In genomic region chr15:71288348-71288955, GRCh38 we compare ENCODE assay signal across 14 cellular contexts.
DNase-seq lines count a peak whose midpoint lies in the region; ATAC-seq and TF ChIP-seq lines count a peak whose summit lies in the region.
"Had no signal": no experiment of that assay in that cellular context is flagged by ENCODE, and none has a peak within 500 bp of the region (broad histone marks: within the 10 kb centered on the region; RNA-seq: fewer than 3 reads in every experiment).

No MANE protein-coding gene starts in this region.

- H3K36me3 Mint-ChIP-seq in MCF 10A (ENCODE audit: insufficient read depth, unreplicated experiment), result no peaks in the 10 kb centered on the region
- H3K36me3 Mint-ChIP-seq: CD4-positive, CD25-positive, alpha-beta regulatory T cell had no signal

- H3K9me3 Mint-ChIP-seq in MCF 10A (ENCODE audit: unreplicated experiment), result peaks cover 8% of the 10 kb centered on the region

- TF ChIP-seq POLR2A in breast epithelium (IDR thresholded peaks at IDR 0.05), result no peak

- H3K4me3 ChIP-seq in breast epithelium (no peak overlapping the region), adipocyte (ENCODE audit: low read length) (no peak overlapping the region), GM23248 (no peak overlapping the region)
- H3K4me3 ChIP-seq: SK-N-MC had no signal

- H3K9me2 ChIP-seq in GM23248 (ENCODE audit: insufficient read depth), result no peaks in the 10 kb centered on the region

- no peaks in the 10 kb centered on the region for H3K36me3 ChIP-seq in breast epithelium
- H3K36me3 ChIP-seq in adipocyte (ENCODE audit: control insufficient read depth, insufficient read depth, low read length, severe bottlenecking), result no peaks in the 10 kb centered on the region
- H3K36me3 ChIP-seq in GM23248 (ENCODE audit: low read depth), result peaks cover 3% of the 10 kb centered on the region; the same call in 1 of the 2 replicates

- POLR2A ChIA-PET in MCF 10A (lab: Yijun Ruan, JAX), result no interaction called here

- no peak overlapping the region for H2AFZ ChIP-seq in GM23248

- in situ Hi-C loops in GM23248 (cut with MboI), result no loop called here

- H3K9ac ChIP-seq in adipocyte (ENCODE audit: low read length) (no peak overlapping the region), GM23248 (no peak overlapping the region)

- no peaks in the 10 kb centered on the region for H3K27me3 Mint-ChIP-seq in MCF 10A (ENCODE audit: insufficient read depth, unreplicated experiment)

- no peaks in the 10 kb centered on the region for H3F3A ChIP-seq in GM23248 (ENCODE audit: insufficient read depth)

- ATAC-seq in GM19328 (IDR thresholded peaks at IDR 0.05; ENCODE audit: unreplicated experiment), result no peak
- ATAC-seq: HepG2 had no signal

- no peaks in the 10 kb centered on the region for H3K79me2 ChIP-seq in GM23248 (ENCODE audit: insufficient read depth)

- H3K4me1 Mint-ChIP-seq in MCF 10A (ENCODE audit: insufficient read depth, unreplicated experiment), result peaks cover 11% of the 10 kb centered on the region

- WGBS in GM23248 (ENCODE audit: low coverage in 1 of 2, low lambda C conversion rate in 2 of 2, missing lambda C conversion rate in 2 of 2), 2 experiments, result 81 to 85% methylated on average over 5 of the region's 5 CpGs

- H3K9me3 ChIP-seq in breast epithelium (no peaks in the 10 kb centered on the region), adipocyte (ENCODE audit: control insufficient read depth, low read length) (peaks cover 8% of the 10 kb centered on the region), GM23248 (ENCODE audit: low read depth) (no peaks in the 10 kb centered on the region)

- H3K4me2 ChIP-seq in GM23248 (ENCODE audit: unreplicated experiment), result no peak overlapping the region

- DNase-seq in breast epithelium (ENCODE audit: low spot score in 2 of 2) (no peak), MCF 10A (ENCODE audit: unreplicated experiment) (no peak), adipocyte (ENCODE audit: low read depth) (peak; percentile 34), epithelial cell of prostate (ENCODE audit: low read depth, low spot score) (no peak), NCI-H1105 (lab: John Stamatoyannopoulos, UW) (no peak), GM23248 (no peak)
- no peak for DNase-seq in stimulated activated CD4-positive, alpha-beta T cell treated with anti-CD3 and anti-CD28 coated beads, Interleukin-2, amount 100 ng/mL, for 24 hours
- DNase-seq: CD4-positive, CD25-positive, alpha-beta regulatory T cell; NCI-H1417; NCI-H2081; NCI-H524 had no signal

- CTCF ChIA-PET in MCF 10A (lab: Yijun Ruan, JAX), result interaction anchor here (0.6 kb wide), 2 partner anchors 38 to 233 kb away, joined by 3 read pairs; no protein-coding TSS in a partner anchor

- intact Hi-C loops in breast epithelium (cut with DNase I; ENCODE audit: low total_unique reads) (no loop called here), MCF 10A (cut with micrococcal nuclease) (no loop called here)

- no peaks in the 10 kb centered on the region for H4K20me1 ChIP-seq in GM23248 (ENCODE audit: insufficient read depth)

- no peak overlapping the region for H3K27ac Mint-ChIP-seq in MCF 10A (ENCODE audit: low read depth, unreplicated experiment)
- H3K27ac Mint-ChIP-seq: CD4-positive, CD25-positive, alpha-beta regulatory T cell had no signal

- H3K4me1 ChIP-seq in breast epithelium (no peaks in the 10 kb centered on the region), adipocyte (ENCODE audit: control insufficient read depth, insufficient read depth, low read length) (peaks cover 3% of the 10 kb centered on the region), GM23248 (ENCODE audit: insufficient read depth) (peaks cover 6% of the 10 kb centered on the region; the same call in 1 of the 2 replicates)

- no peaks in the 10 kb centered on the region for H3K27me3 ChIP-seq in breast epithelium
- no peaks in the 10 kb centered on the region for H3K27me3 ChIP-seq in adipocyte (replicated peaks; ENCODE audit: control insufficient read depth, insufficient read depth, low read length)
- H3K27me3 ChIP-seq in GM23248 (replicated peaks; ENCODE audit: insufficient read depth), result no peaks in the 10 kb centered on the region

- no peak overlapping the region for H3K4me3 Mint-ChIP-seq in MCF 10A (ENCODE audit: unreplicated experiment)
- H3K4me3 Mint-ChIP-seq: CD4-positive, CD25-positive, alpha-beta regulatory T cell had no signal

- peak overlapping the region; percentile 54 to 71 for H3K27ac ChIP-seq in breast epithelium
- peak overlapping the region; percentile 69 for H3K27ac ChIP-seq in epithelial cell of prostate
- no peak overlapping the region for H3K27ac ChIP-seq in GM23248
- H3K27ac ChIP-seq: SK-N-MC had no signal

- TF ChIP-seq CTCF in breast epithelium (IDR thresholded peaks at IDR 0.05) (no peak), MCF 10A (IDR thresholded peaks at IDR 0.05; ENCODE audit: unreplicated experiment) (no peak)

- BruUV-seq in MCF 10A (replicated peaks; lab: Mats Ljungman, UMichigan), result no TSS peak
